In the genomic region with DNA sequence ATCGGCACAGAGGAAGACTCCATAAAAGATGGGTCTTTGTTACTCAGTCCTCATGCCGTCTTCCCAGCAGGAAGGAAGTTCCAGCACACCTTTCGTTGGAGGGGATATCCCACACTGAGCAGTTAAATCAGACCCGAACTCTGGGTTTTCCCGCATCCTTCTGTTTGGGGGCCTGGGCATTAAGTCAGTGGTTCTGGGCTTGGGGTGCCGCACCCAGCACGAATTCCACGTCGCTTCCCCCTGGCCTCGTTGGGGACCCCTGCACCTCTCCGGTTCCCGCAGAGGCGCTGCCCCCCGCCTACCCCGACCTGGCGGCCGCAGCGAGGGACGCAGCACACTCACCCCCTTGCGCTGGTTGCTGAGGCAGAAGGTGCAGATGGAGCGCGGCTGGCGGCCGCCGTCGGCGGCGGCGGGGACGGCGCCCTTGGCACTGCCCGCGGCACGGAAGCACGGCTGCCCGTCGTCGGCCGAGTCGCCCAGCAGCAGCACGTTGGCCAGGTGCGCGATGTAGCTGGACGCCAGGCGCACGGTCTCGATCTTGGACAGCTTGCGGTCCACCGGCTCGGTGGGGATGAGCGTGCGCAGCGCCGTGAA, we compare ENCODE assay signal across 15 cellular contexts. TPM values are rescaled to one million over a fixed set of nuclear protein-coding genes. Genes with fewer than 3 reads are reported as not detected.
DNase-seq lines count a peak whose midpoint lies in the region; ATAC-seq and TF ChIP-seq lines count a peak whose summit lies in the region.
"Had no signal": no experiment of that assay in that cellular context is flagged by ENCODE, and none has a peak within 500 bp of the region (broad histone marks: within the 10 kb centered on the region; RNA-seq: fewer than 3 reads in every experiment).

No MANE protein-coding gene starts in this region.

- no peak overlapping the region for H3K4me3 Mint-ChIP-seq in CD4-positive, alpha-beta T cell
- H3K4me3 Mint-ChIP-seq in activated naive CD4-positive, alpha-beta T cell treated with anti-CD3 and anti-CD28 coated beads, Interleukin-2, amount 10 ng/mL, durations not matched to agents 7 days and 5 days = no peak overlapping the region

- H3K27me3 ChIP-seq in gastroesophageal sphincter (peaks cover 81% of the 10 kb centered on the region), neural cell (ENCODE audit: insufficient read depth, low read depth, low read length) (peaks cover 49% of the 10 kb centered on the region)
- peaks cover 60% of the 10 kb centered on the region for H3K27me3 ChIP-seq in CD4-positive, alpha-beta T cell (ENCODE audit: control insufficient read depth, insufficient read depth, low read length)

- CTCF ChIA-PET in CD4-positive, alpha-beta T cell (lab: Charles Lee) = no interaction called here
- CTCF ChIA-PET in activated naive CD4-positive, alpha-beta T cell treated with anti-CD3 and anti-CD28 coated beads, Interleukin-2, amount 10 ng/mL, durations not matched to agents 7 days and 5 days (lab: Charles Lee) = no interaction called here

- H3K9me3 Mint-ChIP-seq in CD4-positive, alpha-beta T cell = no peaks in the 10 kb centered on the region
- H3K9me3 Mint-ChIP-seq in activated naive CD4-positive, alpha-beta T cell treated with anti-CD3 and anti-CD28 coated beads, Interleukin-2, amount 10 ng/mL, durations not matched to agents 7 days and 5 days = no peaks in the 10 kb centered on the region

- no peak for TF ChIP-seq EP300 in gastroesophageal sphincter (IDR thresholded peaks at IDR 0.05)
- no peak for TF ChIP-seq EP300 in neural cell (conservative IDR thresholded peaks at IDR 0.05; ENCODE audit: poor library complexity, severe bottlenecking)

- H3K4me3 ChIP-seq in gastroesophageal sphincter (peak overlapping the region in 1 of 2 donors; percentile 47), neural cell (ENCODE audit: low read length) (peak overlapping the region; percentile 28)
- H3K4me3 ChIP-seq: BLaER1 treated with 17β-estradiol and CSF1 and Interleukin-3, amounts not matched to agents 10 nM and 100 nM had no signal

- H3K36me3 ChIP-seq in gastroesophageal sphincter (no peaks in the 10 kb centered on the region), neural cell (ENCODE audit: insufficient read depth, low read length) (no peaks in the 10 kb centered on the region)
- H3K36me3 ChIP-seq: BLaER1 treated with 17β-estradiol and CSF1 and Interleukin-3, amounts not matched to agents 10 nM and 100 nM had no signal

- peaks cover 15% of the 10 kb centered on the region for H3K4me1 Mint-ChIP-seq in CD4-positive, alpha-beta T cell (ENCODE audit: low read depth)
- peaks cover 10% of the 10 kb centered on the region for H3K4me1 Mint-ChIP-seq in activated naive CD4-positive, alpha-beta T cell treated with anti-CD3 and anti-CD28 coated beads, Interleukin-2, amount 10 ng/mL, durations not matched to agents 7 days and 5 days

- no peak for TF ChIP-seq RAD21 in neural cell (conservative IDR thresholded peaks at IDR 0.05)

- peaks cover 76% of the 10 kb centered on the region for H3K27me3 Mint-ChIP-seq in CD4-positive, alpha-beta T cell
- H3K27me3 Mint-ChIP-seq in activated naive CD4-positive, alpha-beta T cell treated with anti-CD3 and anti-CD28 coated beads, Interleukin-2, amount 10 ng/mL, durations not matched to agents 7 days and 5 days = peaks cover 88% of the 10 kb centered on the region

- no peaks in the 10 kb centered on the region for H3K9me2 ChIP-seq in neural cell (ENCODE audit: insufficient read depth, low read length)

- H3K9ac ChIP-seq in neural cell (ENCODE audit: low read length) = no peak overlapping the region
- H3K9ac ChIP-seq: BLaER1 treated with 17β-estradiol and CSF1 and Interleukin-3, amounts not matched to agents 10 nM and 100 nM had no signal

- H3K27ac ChIP-seq in gastroesophageal sphincter (peak overlapping the region in 3 of 4 donors; percentile 4 to 63 (median 27)), neural cell (ENCODE audit: low read length) (no peak overlapping the region)
- H3K27ac ChIP-seq in CD4-positive, alpha-beta T cell (ENCODE audit: low read depth, low read length) = no peak overlapping the region
- H3K27ac ChIP-seq: BLaER1 treated with 17β-estradiol and CSF1 and Interleukin-3, amounts not matched to agents 10 nM and 100 nM had no signal

- no peak for ATAC-seq in gastroesophageal sphincter
- no peak for ATAC-seq in CD4-positive, alpha-beta T cell (ENCODE audit: poor library complexity)
- ATAC-seq: HCT116 had no signal

- H4K20me1 ChIP-seq in neural cell (ENCODE audit: insufficient read depth) = no peaks in the 10 kb centered on the region

- no peak for TF ChIP-seq POLR2A in gastroesophageal sphincter (IDR thresholded peaks at IDR 0.05)

- no peaks in the 10 kb centered on the region for H3F3A ChIP-seq in neural cell (ENCODE audit: insufficient read depth, low read length, poor library complexity, severe bottlenecking)

- 41 to 48% methylated on average over 3 to 5 of the region's 54 CpGs for WGBS in gastroesophageal sphincter (ENCODE audit: low coverage in 1 of 2), 2 donors

- H2AFZ ChIP-seq in neural cell (ENCODE audit: low read depth, low read length) = no peak overlapping the region

- H3K79me2 ChIP-seq in neural cell (replicated peaks; ENCODE audit: insufficient read depth, low read length) = no peaks in the 10 kb centered on the region

- H3K9me3 ChIP-seq in gastroesophageal sphincter (no peaks in the 10 kb centered on the region), neural cell (ENCODE audit: low read length) (no peaks in the 10 kb centered on the region)
- no peaks in the 10 kb centered on the region for H3K9me3 ChIP-seq in CD4-positive, alpha-beta T cell (ENCODE audit: control insufficient read depth, low read length)
- H3K9me3 ChIP-seq: BLaER1 treated with 17β-estradiol and CSF1 and Interleukin-3, amounts not matched to agents 10 nM and 100 nM had no signal

- H3K4me2 ChIP-seq in neural cell (ENCODE audit: low read length) = no peak overlapping the region
- H3K4me2 ChIP-seq: BLaER1 treated with 17β-estradiol and CSF1 and Interleukin-3, amounts not matched to agents 10 nM and 100 nM had no signal

- TF ChIP-seq CTCF in GM10266 (IDR thresholded peaks at IDR 0.05; ENCODE audit: control insufficient read depth, insufficient read depth, low read depth, missing control alignments) = no peak
- no peak for TF ChIP-seq CTCF in gastroesophageal sphincter (IDR thresholded peaks at IDR 0.05)
- no peak for TF ChIP-seq CTCF in neural cell (IDR thresholded peaks at IDR 0.05; ENCODE audit: poor library complexity, severe bottlenecking)
- no peak for TF ChIP-seq CTCF in CD4-positive, alpha-beta T cell (IDR thresholded peaks at IDR 0.05)

- H3K4me1 ChIP-seq in gastroesophageal sphincter = peaks cover 0 to 23% (median 0%) of the 10 kb centered on the region in 3 donors

- POLR2A ChIA-PET in CD4-positive, alpha-beta T cell (lab: Charles Lee) = no interaction called here

- DNase-seq in GM10266 (ENCODE audit: extremely low spot score) (peak; percentile 32), NCI-H69 (lab: John Stamatoyannopoulos, UW) (peak; percentile 10), GDM1 (lab: John Stamatoyannopoulos, UW) (no peak), islet precursor cell (no peak)
- DNase-seq in CD4-positive, alpha-beta T cell = no peak
- no peak for DNase-seq in activated naive CD4-positive, alpha-beta T cell treated with anti-CD3 and anti-CD28 coated beads, Interleukin-2, amount 10 ng/mL, durations not matched to agents 7 days and 5 days
- DNase-seq: activated CD4-positive, alpha-beta T cell treated with anti-CD3 and anti-CD28 coated beads, Interleukin-2, amount 50 U/mL, for 48 hours; activated effector memory CD4-positive, alpha-beta T cell treated with anti-CD3 and anti-CD28 coated beads, Interleukin-2, amount 50 U/mL, for 16 hours; NCI-H1092; NCI-H510A treated with DMSO at 0.1 percent for 48 hours; T1000 had no signal

- intact Hi-C loops in CD4-positive, alpha-beta T cell (cut with DNase I, micrococcal nuclease) = no loop called here

- no peaks in the 10 kb centered on the region for H3K36me3 Mint-ChIP-seq in CD4-positive, alpha-beta T cell (ENCODE audit: low read depth)
- no peaks in the 10 kb centered on the region for H3K36me3 Mint-ChIP-seq in activated naive CD4-positive, alpha-beta T cell treated with anti-CD3 and anti-CD28 coated beads, Interleukin-2, amount 10 ng/mL, durations not matched to agents 7 days and 5 days

- H3K27ac Mint-ChIP-seq in CD4-positive, alpha-beta T cell = no peak overlapping the region
- H3K27ac Mint-ChIP-seq in activated naive CD4-positive, alpha-beta T cell treated with anti-CD3 and anti-CD28 coated beads, Interleukin-2, amount 10 ng/mL, durations not matched to agents 7 days and 5 days = no peak overlapping the region

TF ChIP-seq in neural cell, 6 proteins besides CTCF, POLR2A, EP300 and RAD21 (continues in another document):
- TF ChIP-seq MXI1 (conservative IDR thresholded peaks at IDR 0.05; ENCODE audit: poor library complexity, severe bottlenecking) (no peak), REST (IDR thresholded peaks at IDR 0.05; ENCODE audit: borderline replicate concordance) (no peak)

RNA-seq across cellular contexts. Expression of gene TCF15, which starts 0.6 kb away (rescaled TPM):
- total RNA-seq in gastroesophageal sphincter = 1 to 10 TPM in 3 of 4 donors, not detected in 1; 3.0 to 6.6 (median 4.5) TPM
- polyA plus RNA-seq in neural cell = 0.24 TPM in 1 of 2 replicates, not detected in the other
- polyA minus RNA-seq in neural cell = not detected in 2 replicates
- total RNA-seq in CD4-positive, alpha-beta T cell = not detected

RNA-seq across cellular contexts. Expression of gene SRXN1, which starts 43.5 kb away (rescaled TPM):
- 10 to 100 TPM; 36.9 to 57.1 (median 38.0) TPM for total RNA-seq in gastroesophageal sphincter
- polyA plus RNA-seq in neural cell = 6.9 and 7.5 TPM in 2 replicates
- 6.3 and 6.4 TPM in 2 replicates for polyA minus RNA-seq in neural cell
- 1 to 10 TPM; 1.2 to 1.4 TPM for total RNA-seq in CD4-positive, alpha-beta T cell

Comparison
In these comparisons a context has a peak if more than half of its experiments do, and no peak if none do; other contexts are left out.
1. DNase-seq: peak in GM10266 (single experiment) and NCI-H69 (single experiment); none in CD4-positive, alpha-beta T cell (0 of 10), activated naive CD4-positive, alpha-beta T cell treated with anti-CD3 and anti-CD28 coated beads, Interleukin-2, amount 10 ng/mL, durations not matched to agents 7 days and 5 days (single experiment), GDM1 (single experiment) and islet precursor cell (single experiment).
2. H3K27ac ChIP-seq: peak in gastroesophageal sphincter (3 of 4); none in neural cell (single experiment) and CD4-positive, alpha-beta T cell (single experiment).
3. RNA of gene SRXN1, which starts 43.5 kb away (total RNA-seq): 36.9 to 57.1 TPM in gastroesophageal sphincter; 1.2 to 1.4 TPM in CD4-positive, alpha-beta T cell; every median in the first group is over 10 times any median in the second.